In the genomic region with DNA sequence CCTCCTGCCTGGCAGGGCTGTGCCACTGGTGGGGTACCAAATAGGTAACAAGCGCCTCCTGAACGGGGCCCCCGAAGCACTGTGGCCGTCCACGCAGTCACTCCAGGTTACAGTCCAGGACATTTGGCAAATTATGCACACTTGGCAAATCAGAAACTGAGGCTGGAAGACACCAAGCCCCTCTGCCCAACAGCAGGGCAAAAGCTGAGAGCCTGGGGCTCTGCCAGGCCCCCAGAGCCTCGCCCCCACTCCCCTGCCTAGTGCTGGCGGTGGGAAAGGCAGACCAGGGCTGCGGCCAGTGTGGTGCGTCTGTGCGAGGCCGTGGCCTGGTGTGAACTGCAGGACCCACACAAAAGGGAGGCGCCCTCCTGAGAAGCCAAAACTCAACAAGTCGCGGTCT, we compare ENCODE assay signal across 1 cellular context.
TF ChIP-seq lines count a peak whose summit lies in the region.

No MANE protein-coding gene starts in this region.

TF ChIP-seq in HepG2, 621 proteins besides CTCF, POLR2A, EP300 and RAD21:
- TF ChIP-seq, protein P1, sequence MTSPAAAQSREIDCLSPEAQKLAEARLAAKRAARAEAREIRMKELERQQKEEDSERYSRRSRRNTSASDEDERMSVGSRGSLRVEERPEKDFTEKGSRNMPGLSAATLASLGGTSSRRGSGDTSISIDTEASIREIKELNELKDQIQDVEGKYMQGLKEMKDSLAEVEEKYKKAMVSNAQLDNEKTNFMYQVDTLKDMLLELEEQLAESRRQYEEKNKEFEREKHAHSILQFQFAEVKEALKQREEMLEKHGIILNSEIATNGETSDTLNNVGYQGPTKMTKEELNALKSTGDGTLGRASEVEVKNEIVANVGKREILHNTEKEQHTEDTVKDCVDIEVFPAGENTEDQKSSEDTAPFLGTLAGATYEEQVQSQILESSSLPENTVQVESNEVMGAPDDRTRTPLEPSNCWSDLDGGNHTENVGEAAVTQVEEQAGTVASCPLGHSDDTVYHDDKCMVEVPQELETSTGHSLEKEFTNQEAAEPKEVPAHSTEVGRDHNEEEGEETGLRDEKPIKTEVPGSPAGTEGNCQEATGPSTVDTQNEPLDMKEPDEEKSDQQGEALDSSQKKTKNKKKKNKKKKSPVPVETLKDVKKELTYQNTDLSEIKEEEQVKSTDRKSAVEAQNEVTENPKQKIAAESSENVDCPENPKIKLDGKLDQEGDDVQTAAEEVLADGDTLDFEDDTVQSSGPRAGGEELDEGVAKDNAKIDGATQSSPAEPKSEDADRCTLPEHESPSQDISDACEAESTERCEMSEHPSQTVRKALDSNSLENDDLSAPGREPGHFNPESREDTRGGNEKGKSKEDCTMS (CRISPR knock-in tag; conservative IDR thresholded peaks at IDR 0.05): no peak
- 0 out of 4 replicates have a peak, but pooled peaks of 1 of the 2 experiments have one; percentile 24 for TF ChIP-seq MAFK (conservative IDR thresholded peaks at IDR 0.05 in 1 of 2, IDR thresholded peaks at IDR 0.05 in 1 of 2; ENCODE audit: low read length in 2 of 2)
- no peak for TF ChIP-seq FOXA1 (IDR thresholded peaks at IDR 0.05)
- TF ChIP-seq FOXA1 (CRISPR knock-in tag; IDR thresholded peaks at IDR 0.05): no peak
- no peak for TF ChIP-seq ZNF253 (CRISPR knock-in tag; IDR thresholded peaks at IDR 0.05; ENCODE audit: borderline replicate concordance)
- TF ChIP-seq RBFOX2 (IDR thresholded peaks at IDR 0.05; ENCODE audit: low read depth, low read length): 0 out of 2 replicates have a peak, but pooled peaks have one; percentile 19
TF ChIP-seq in HepG2: peak in this region for 2.
